17 cellular contexts compared by ENCODE assay signal in the genomic region with DNA sequence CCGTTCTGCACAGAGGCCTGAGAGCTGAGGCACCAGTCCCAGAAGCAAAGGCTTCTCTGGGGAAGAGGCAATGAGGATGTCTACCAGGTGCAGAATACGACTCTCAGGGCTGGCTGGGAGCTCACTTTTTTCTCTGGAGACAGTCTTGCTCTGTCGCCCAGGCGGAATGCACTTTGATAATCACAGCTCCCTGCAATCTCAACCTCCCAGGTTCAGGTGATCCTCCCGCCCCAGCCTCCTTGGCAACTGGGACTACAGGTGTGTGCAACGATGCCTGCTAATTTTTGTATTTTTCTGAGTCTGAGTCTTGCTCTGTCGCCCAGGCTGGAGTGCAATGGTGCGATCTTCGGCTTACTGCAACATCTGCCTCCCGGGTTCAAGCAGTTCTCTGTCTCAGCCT. TPM values are rescaled to one million over a fixed set of nuclear protein-coding genes. Genes with fewer than 3 reads are reported as not detected.
DNase-seq lines count a peak whose midpoint lies in the region; ATAC-seq and TF ChIP-seq lines count a peak whose summit lies in the region.
"Had no signal": no experiment of that assay in that cellular context is flagged by ENCODE, and none has a peak within 500 bp of the region (broad histone marks: within the 10 kb centered on the region; RNA-seq: fewer than 3 reads in every experiment).

No MANE protein-coding gene starts in this region.

- intact Hi-C loops in spleen (cut with DNase I; ENCODE audit: low total_unique reads), result no loop called here

- DNase-seq in HK-2 (ENCODE audit: unreplicated experiment), result peak; percentile 32
- peak; percentile 61 for DNase-seq in spleen
- no peak for DNase-seq in effector CD4-positive, alpha-beta T cell
- DNase-seq: GF-D8, GM23248, HCEC 1CT, NCI-H1694 treated with DMSO at 0.1 percent for 48 hours, NCI-H510A treated with DMSO at 0.1 percent for 48 hours, NCI-H774, OCI-M1, RPMI8226, SJCRH30 had no signal

- H3K27me3 ChIP-seq in spleen (replicated peaks in 1 of 7), result no peaks in the 10 kb centered on the region
- H3K27me3 ChIP-seq: SJCRH30 had no signal

- H3K36me3 ChIP-seq in spleen, result peaks cover 10 to 100% (median 92%) of the 10 kb centered on the region in 6 donors

- no peak for TF ChIP-seq CTCF in C4-2B (conservative IDR thresholded peaks at IDR 0.05)
- TF ChIP-seq CTCF in VCaP (conservative IDR thresholded peaks at IDR 0.05), result no peak
- no peak for TF ChIP-seq CTCF in spleen (IDR thresholded peaks at IDR 0.05 in 8 of 11, conservative IDR thresholded peaks at IDR 0.05 in 3 of 11)

- H3K4me3 ChIP-seq in spleen, result no peak overlapping the region
- H3K4me3 ChIP-seq: GM23248, K562, SJCRH30 had no signal

- no peaks in the 10 kb centered on the region for H3K9me3 ChIP-seq in spleen
- H3K9me3 ChIP-seq: SJCRH30 had no signal

- ATAC-seq in HG02571 (IDR thresholded peaks at IDR 0.05; ENCODE audit: unreplicated experiment) (no peak), GM21367 (IDR thresholded peaks at IDR 0.05; ENCODE audit: unreplicated experiment) (no peak)
- ATAC-seq: K562 had no signal

- TF ChIP-seq POLR2A in spleen (IDR thresholded peaks at IDR 0.05), result no peak

- WGBS in spleen, 5 donors, result 79 to 93% (median 89%) methylated on average over 9 to 10 of the region's 10 CpGs

- H3K27ac ChIP-seq in C4-2B (peak overlapping the region; percentile 96), VCaP (peak overlapping the region; percentile 95), spleen (no peak overlapping the region)
- H3K27ac ChIP-seq: GM23248, SJCRH30 had no signal

- H3K4me1 ChIP-seq in spleen, result peaks cover 5 to 77% (median 38%) of the 10 kb centered on the region in 6 donors
- H3K4me1 ChIP-seq: SJCRH30 had no signal

RNA-seq across cellular contexts. Expression of a gene that starts 17.6 kb away (rescaled TPM):
- total RNA-seq in spleen, result 100 to 1,000 TPM; 155 to 271 (median 207) TPM
- 100 to 1,000 TPM in 1 of 3 donors, 10 to 100 TPM in 2; 62.6 to 155 (median 83.8) TPM for polyA plus RNA-seq in spleen

RNA-seq across cellular contexts. Expression of a gene that starts 36.6 kb away (rescaled TPM):
- 100 to 1,000 TPM in 1 of 7 donors, 10 to 100 TPM in 6; 54.2 to 101 (median 77.1) TPM for total RNA-seq in spleen
- polyA plus RNA-seq in spleen, result 100 to 1,000 TPM in 1 of 3 donors, 10 to 100 TPM in 2; 29.3 to 123 (median 70.1) TPM

Comparison
In these comparisons a context has a peak if more than half of its experiments do, and no peak if none do; other contexts are left out.
1. H3K27ac ChIP-seq: peak in C4-2B (single experiment) and VCaP (single experiment); none in spleen (0 of 8).